In genomic region chr5:166379515-166379914, GRCh38 we compare ENCODE assay signal across 33 cellular contexts.
"Had no signal": no experiment of that assay in that cellular context is flagged by ENCODE, and none has a peak within 500 bp of the region (broad histone marks: within the 10 kb centered on the region; RNA-seq: fewer than 3 reads in every experiment).

No MANE protein-coding gene starts in this region.

- H3K4me3 ChIP-seq: adrenal gland, ascending aorta, body of pancreas, breast epithelium, cardiac muscle cell had no signal

- H3K27me3 ChIP-seq: adrenal gland, ascending aorta, body of pancreas, brain microvascular endothelial cell, breast epithelium, cardiac muscle cell had no signal

- DNase-seq: activated effector memory CD4-positive, alpha-beta T cell treated with anti-CD3 and anti-CD28 coated beads, Interleukin-2, amount 50 U/mL, for 16 hours; activated effector memory CD4-positive, alpha-beta T cell treated with Interleukin-2 at 50 U/mL for 16 hours; activated gamma-delta T cell; activated gamma-delta T cell treated with Interleukin-2 at 50 U/mL for 16 hours; activated naive CD4-positive, alpha-beta T cell; activated naive CD4-positive, alpha-beta T cell treated with anti-CD3 and anti-CD28 coated beads for 36 hours; activated naive CD4-positive, alpha-beta T cell treated with anti-CD3 and anti-CD28 coated beads, Interleukin-2, amount 10 ng/mL, durations not matched to agents 7 days and 5 days; activated naive CD4-positive, alpha-beta T cell treated with anti-CD3 and anti-CD28 coated beads, Interleukin-2, amount 50 U/mL, for 16 hours; activated naive CD4-positive, alpha-beta T cell treated with Interleukin-2 at 50 U/mL for 16 hours; activated naive CD8-positive, alpha-beta T cell treated with anti-CD3 and anti-CD28 coated beads for 36 hours; activated naive CD8-positive, alpha-beta T cell treated with anti-CD3 and anti-CD28 coated beads, Interleukin-2, amount 10 ng/mL, durations not matched to agents 7 days and 5 days; activated naive CD8-positive, alpha-beta T cell treated with anti-CD3 and anti-CD28 coated beads, Interleukin-2, amount 50 U/mL, for 24 hours; activated T-cell treated with anti-CD3 and anti-CD28 coated beads for 4 hours; activated T-cell treated with anti-CD3 and anti-CD28 coated beads, Interleukin-2, amount 50 U/mL, for 1 hour; activated T-cell treated with anti-CD3 and anti-CD28 coated beads, Interleukin-2, amount 50 U/mL, for 24 hours; activated T-cell treated with anti-CD3 and anti-CD28 coated beads, Interleukin-2, amount 50 U/mL, for 4 hours; activated T-cell treated with anti-CD3 and anti-CD28 coated beads, Interleukin-2, amount 50 U/mL, for 48 hours; activated T-cell treated with anti-CD3 and anti-CD28 coated beads, Interleukin-2, amount 50 U/mL, for 72 hours; adrenal gland; amniotic stem cell; amygdala; anterior cingulate cortex; aorta; body of pancreas; brain microvascular endothelial cell; caudate nucleus; central memory CD4-positive, alpha-beta T cell; cerebellar nuclear complex had no signal

- H3K9me3 ChIP-seq: adrenal gland, ascending aorta had no signal

- H3K4me1 ChIP-seq: adrenal gland, ascending aorta, body of pancreas, breast epithelium had no signal

- H3K36me3 ChIP-seq: adrenal gland, ascending aorta, brain microvascular endothelial cell, cardiac muscle cell had no signal

- FAIRE-seq: astrocyte, bronchial epithelial cell had no signal

- H3K27ac ChIP-seq: adrenal gland, ascending aorta, body of pancreas, brain microvascular endothelial cell, breast epithelium, cardiac muscle cell had no signal
